8 cellular contexts compared by ENCODE assay signal in genomic region chr15:91469627-91470567, GRCh38.
DNase-seq lines count a peak whose midpoint lies in the region; ATAC-seq lines count a peak whose summit lies in the region.
"Had no signal": no experiment of that assay in that cellular context is flagged by ENCODE, and none has a peak within 500 bp of the region (broad histone marks: within the 10 kb centered on the region; RNA-seq: fewer than 3 reads in every experiment).

No MANE protein-coding gene starts in this region.

- peak; percentile 89 for ATAC-seq in naive thymus-derived CD4-positive, alpha-beta T cell
- peak; percentile 5 for ATAC-seq in stimulated activated memory B cell treated with anti-CD40 and anti-IgM and Interleukin-4, amounts not matched to agents 10 μg/mL and 1 μg/mL and 100 μg/mL, for 72 hours
- no peak for ATAC-seq in GM19023 (IDR thresholded peaks at IDR 0.05; ENCODE audit: unreplicated experiment)
- ATAC-seq in HG02798 (IDR thresholded peaks at IDR 0.05; ENCODE audit: poor library complexity, unreplicated experiment), result no peak

- H3K9me3 ChIP-seq in naive thymus-derived CD4-positive, alpha-beta T cell (ENCODE audit: control insufficient read depth in 2 of 3, low read length in 3 of 3), result no peaks in the 10 kb centered on the region

- H3K9me3 Mint-ChIP-seq in activated T-cell treated with anti-CD3 and anti-CD28 coated beads, Interleukin-2, amount 50 U/mL, for 24 hours, result peaks cover 5% of the 10 kb centered on the region
- H3K9me3 Mint-ChIP-seq in naive thymus-derived CD4-positive, alpha-beta T cell, result peaks cover 0 to 11% (median 2%) of the 10 kb centered on the region in 11 donors
- no peaks in the 10 kb centered on the region for H3K9me3 Mint-ChIP-seq in stimulated activated memory B cell treated with anti-CD40 and anti-IgM and Interleukin-4, amounts not matched to agents 10 μg/mL and 1 μg/mL and 100 μg/mL, for 72 hours

- H3K27me3 ChIP-seq in naive thymus-derived CD4-positive, alpha-beta T cell (ENCODE audit: control insufficient read depth in 2 of 2, insufficient read depth in 2 of 2, low read length in 2 of 2), result no peaks in the 10 kb centered on the region

- peak overlapping the region; percentile 63 for H3K27ac ChIP-seq in naive thymus-derived CD4-positive, alpha-beta T cell (ENCODE audit: low read depth, low read length)

- H3K4me3 Mint-ChIP-seq in activated T-cell treated with anti-CD3 and anti-CD28 coated beads, Interleukin-2, amount 50 U/mL, for 24 hours, result no peak overlapping the region
- peak overlapping the region; percentile 6 to 66 (median 52) for H3K4me3 Mint-ChIP-seq in naive thymus-derived CD4-positive, alpha-beta T cell
- H3K4me3 Mint-ChIP-seq in stimulated activated memory B cell treated with anti-CD40 and anti-IgM and Interleukin-4, amounts not matched to agents 10 μg/mL and 1 μg/mL and 100 μg/mL, for 72 hours, result no peak overlapping the region

- intact Hi-C loops in naive thymus-derived CD4-positive, alpha-beta T cell (cut with micrococcal nuclease), result loop anchor here (2.0 to 5.0 kb wide), 6 partner anchors 17 to 382 kb away; partner anchors contain the start of gene SLCO3A1 (in 1 of the 2)

- CTCF ChIA-PET in naive thymus-derived CD4-positive, alpha-beta T cell (lab: Charles Lee), result no interaction called here

- POLR2A ChIA-PET in naive thymus-derived CD4-positive, alpha-beta T cell (lab: Charles Lee), result no interaction called here

- H3K36me3 Mint-ChIP-seq in activated T-cell treated with anti-CD3 and anti-CD28 coated beads, Interleukin-2, amount 50 U/mL, for 24 hours (ENCODE audit: low read depth), result no peaks in the 10 kb centered on the region
- peaks cover 0 to 12% (median 0%) of the 10 kb centered on the region in 5 donors for H3K36me3 Mint-ChIP-seq in naive thymus-derived CD4-positive, alpha-beta T cell
- H3K36me3 Mint-ChIP-seq in stimulated activated memory B cell treated with anti-CD40 and anti-IgM and Interleukin-4, amounts not matched to agents 10 μg/mL and 1 μg/mL and 100 μg/mL, for 72 hours, result no peaks in the 10 kb centered on the region

- H3K4me1 ChIP-seq in naive thymus-derived CD4-positive, alpha-beta T cell (ENCODE audit: control insufficient read depth in 2 of 2, insufficient read depth in 2 of 2, low read length in 2 of 2), result peaks cover 47 to 55% of the 10 kb centered on the region in 2 donors

- H3K27ac Mint-ChIP-seq in activated T-cell treated with anti-CD3 and anti-CD28 coated beads, Interleukin-2, amount 50 U/mL, for 24 hours, result peak overlapping the region; percentile 78
- H3K27ac Mint-ChIP-seq in naive thymus-derived CD4-positive, alpha-beta T cell, result peak overlapping the region; percentile 71 to 96 (median 89)
- H3K27ac Mint-ChIP-seq in stimulated activated memory B cell treated with anti-CD40 and anti-IgM and Interleukin-4, amounts not matched to agents 10 μg/mL and 1 μg/mL and 100 μg/mL, for 72 hours, result no peak overlapping the region

- peaks cover 44% of the 10 kb centered on the region for H3K4me1 Mint-ChIP-seq in activated T-cell treated with anti-CD3 and anti-CD28 coated beads, Interleukin-2, amount 50 U/mL, for 24 hours (ENCODE audit: low read depth)
- peaks cover 29 to 77% (median 58%) of the 10 kb centered on the region in 7 donors for H3K4me1 Mint-ChIP-seq in naive thymus-derived CD4-positive, alpha-beta T cell
- no peaks in the 10 kb centered on the region for H3K4me1 Mint-ChIP-seq in stimulated activated memory B cell treated with anti-CD40 and anti-IgM and Interleukin-4, amounts not matched to agents 10 μg/mL and 1 μg/mL and 100 μg/mL, for 72 hours

- H3K27me3 Mint-ChIP-seq in activated T-cell treated with anti-CD3 and anti-CD28 coated beads, Interleukin-2, amount 50 U/mL, for 24 hours, result no peaks in the 10 kb centered on the region
- H3K27me3 Mint-ChIP-seq in naive thymus-derived CD4-positive, alpha-beta T cell, result no peaks in the 10 kb centered on the region
- H3K27me3 Mint-ChIP-seq in stimulated activated memory B cell treated with anti-CD40 and anti-IgM and Interleukin-4, amounts not matched to agents 10 μg/mL and 1 μg/mL and 100 μg/mL, for 72 hours, result peaks cover 9% of the 10 kb centered on the region

- DNase-seq in T-helper 9 cell, result peak; percentile 23
- DNase-seq in activated T-cell treated with anti-CD3 and anti-CD28 coated beads, Interleukin-2, amount 50 U/mL, for 24 hours, result peak; percentile 64
- peak in 8 of 9 donors; percentile 29 to 81 (median 72) for DNase-seq in naive thymus-derived CD4-positive, alpha-beta T cell
- no peak for DNase-seq in SHP77 (lab: John Stamatoyannopoulos, UW)
- DNase-seq: NCI-H1436 treated with DMSO at 0.1 percent for 48 hours had no signal

- H3K4me3 ChIP-seq in naive thymus-derived CD4-positive, alpha-beta T cell (ENCODE audit: low read length), result no peak overlapping the region

- no peaks in the 10 kb centered on the region for H3K36me3 ChIP-seq in naive thymus-derived CD4-positive, alpha-beta T cell (ENCODE audit: control insufficient read depth in 2 of 3, insufficient read depth in 3 of 3, low read length in 3 of 3)

Comparison
In these comparisons a context has a peak if more than half of its experiments do, and no peak if none do; other contexts are left out.
1. DNase-seq: peak in T-helper 9 cell (single experiment), activated T-cell treated with anti-CD3 and anti-CD28 coated beads, Interleukin-2, amount 50 U/mL, for 24 hours (single experiment) and naive thymus-derived CD4-positive, alpha-beta T cell (8 of 9); none in SHP77 (0 of 2).
2. H3K4me3 Mint-ChIP-seq: peak in naive thymus-derived CD4-positive, alpha-beta T cell (10 of 10); none in activated T-cell treated with anti-CD3 and anti-CD28 coated beads, Interleukin-2, amount 50 U/mL, for 24 hours (single experiment) and stimulated activated memory B cell treated with anti-CD40 and anti-IgM and Interleukin-4, amounts not matched to agents 10 μg/mL and 1 μg/mL and 100 μg/mL, for 72 hours (single experiment).
3. ATAC-seq: peak in naive thymus-derived CD4-positive, alpha-beta T cell (single experiment) and stimulated activated memory B cell treated with anti-CD40 and anti-IgM and Interleukin-4, amounts not matched to agents 10 μg/mL and 1 μg/mL and 100 μg/mL, for 72 hours (single experiment); none in GM19023 (single experiment) and HG02798 (single experiment).